Comparison of ENCODE assay signal across 8 cellular contexts in genomic region chr1:11642418-11643017, GRCh38. TPM values are rescaled to one million over a fixed set of nuclear protein-coding genes. Genes with fewer than 3 reads are reported as not detected.
DNase-seq lines count a peak whose midpoint lies in the region; ATAC-seq and TF ChIP-seq lines count a peak whose summit lies in the region.
"Not testable (repeated sequence)": the region's sequence is repeated elsewhere in the genome, so short reads cannot be mapped to it uniquely, and the experiment has no call there.

No MANE protein-coding gene starts in this region.

- not testable (repeated sequence) for H3K27me3 Mint-ChIP-seq in GM23338 (ENCODE audit: insufficient read depth, low read depth, poor library complexity)

- peak; percentile 98 to 99 for TF ChIP-seq CTCF in GM23338 (conservative IDR thresholded peaks at IDR 0.05; ENCODE audit: low read depth in 2 of 2)
- peak; percentile 91 to 97 (median 95) for TF ChIP-seq CTCF in esophagus squamous epithelium (IDR thresholded peaks at IDR 0.05)

- H3K18ac ChIP-seq in mesendoderm (ENCODE audit: low read length) = not testable (repeated sequence)

- H3K4me3 Mint-ChIP-seq in GM23338 = not testable (repeated sequence)

- DNase-seq in Ammon's horn (ENCODE audit: low spot score) = peak; percentile 86
- DNase-seq in GM23338 (ENCODE audit: low spot score) = peak; percentile 79
- peak; percentile 61 to 71 for DNase-seq in NCI-H2081 (lab: John Stamatoyannopoulos, UW)
- DNase-seq in T follicular helper cell (ENCODE audit: low read depth) = peak; percentile 59
- peak; percentile 86 for DNase-seq in activated effector memory CD4-positive, alpha-beta T cell treated with anti-CD3 and anti-CD28 coated beads, Interleukin-2, amount 50 U/mL, for 16 hours
- not testable (repeated sequence) for DNase-seq in esophagus squamous epithelium (lab: John Stamatoyannopoulos, UW)
- peak; percentile 57 for DNase-seq in mesendoderm
- DNase-seq in stimulated activated CD4-positive, alpha-beta T cell treated with anti-CD3 and anti-CD28 coated beads, TNF-alpha, amount 100 ng/mL, for 1 hour (ENCODE audit: low read depth in 3 of 3, low spot score in 1 of 3) = peak in 2 of 3 donors; percentile 46 to 48

- H3K4me3 ChIP-seq in GM23338; esophagus squamous epithelium; mesendoderm (ENCODE audit: low read length): not testable (repeated sequence)

- not testable (repeated sequence) for H2BK5ac ChIP-seq in mesendoderm (ENCODE audit: low read length)

- 55 to 62% methylated on average over 16 to 18 of the region's 18 CpGs for WGBS in esophagus squamous epithelium, 2 donors
- no CpG with 5 or more reads among the region's 18 CpGs for WGBS in mesendoderm (ENCODE audit: extremely low coverage, insufficient coverage, low lambda C conversion rate)

- not testable (repeated sequence) for H3K9ac ChIP-seq in mesendoderm (ENCODE audit: low read length)

- H3K79me1 ChIP-seq in mesendoderm (ENCODE audit: low read length) = not testable (repeated sequence)

- H3K4me1 Mint-ChIP-seq in GM23338 = not testable (repeated sequence)

- not testable (repeated sequence) for H3K4me2 ChIP-seq in GM23338; mesendoderm (ENCODE audit: low read length)

- peak; percentile 71 for ATAC-seq in GM23338

- H3K56ac ChIP-seq in mesendoderm (ENCODE audit: low read length) = not testable (repeated sequence)

- TF ChIP-seq POLR2A in esophagus squamous epithelium (IDR thresholded peaks at IDR 0.05) = not testable (repeated sequence)

- H4K20me1 ChIP-seq in GM23338 (replicated peaks; ENCODE audit: insufficient read depth) = not testable (repeated sequence)

- not testable (repeated sequence) for H3K4ac ChIP-seq in mesendoderm (ENCODE audit: low read depth, low read length)

- H4K5ac ChIP-seq in mesendoderm (ENCODE audit: low read length) = not testable (repeated sequence)

- not testable (repeated sequence) for H2BK15ac ChIP-seq in mesendoderm (replicated peaks; ENCODE audit: low read depth)

- H3K23ac ChIP-seq in mesendoderm (ENCODE audit: low read length) = not testable (repeated sequence)

- not testable (repeated sequence) for H3K79me2 ChIP-seq in GM23338 (replicated peaks; ENCODE audit: insufficient read depth); mesendoderm (ENCODE audit: control insufficient read depth, insufficient read depth, low read length)

- intact Hi-C loops in esophagus squamous epithelium (cut with DNase I) = loop anchor here (5.0 to 10.0 kb wide), 2 partner anchors 400 to 608 kb away; no protein-coding TSS in a partner anchor

- not testable (repeated sequence) for H3F3A ChIP-seq in GM23338 (replicated peaks; ENCODE audit: low read depth)

- H3K9me2 ChIP-seq in GM23338 (ENCODE audit: insufficient read depth) = not testable (repeated sequence)

- H3K27me3 ChIP-seq in GM23338 (ENCODE audit: insufficient read depth); mesendoderm (ENCODE audit: insufficient read depth, low read length, poor library complexity): not testable (repeated sequence)
- H3K27me3 ChIP-seq in esophagus squamous epithelium = peaks cover 0 to 54% (median 0%) of the 10 kb centered on the region in 4 donors

- not testable (repeated sequence) for H2BK120ac ChIP-seq in mesendoderm (ENCODE audit: low read depth, low read length)

- not testable (repeated sequence) for H3K9me3 Mint-ChIP-seq in GM23338

- H3K9me3 ChIP-seq in esophagus squamous epithelium = not testable (repeated sequence)

- H2AK5ac ChIP-seq in mesendoderm (ENCODE audit: low read length) = not testable (repeated sequence)

- not testable (repeated sequence) for H3K27ac ChIP-seq in GM23338 (ENCODE audit: low read depth); esophagus squamous epithelium; mesendoderm (ENCODE audit: low read depth, low read length)

- H3K36me3 Mint-ChIP-seq in GM23338 (ENCODE audit: low read depth) = not testable (repeated sequence)

- H3K36me3 ChIP-seq in GM23338 (ENCODE audit: insufficient read depth); esophagus squamous epithelium; mesendoderm (ENCODE audit: control insufficient read depth, insufficient read depth, low read length): not testable (repeated sequence)

- H3K4me1 ChIP-seq in GM23338 (ENCODE audit: insufficient read depth); esophagus squamous epithelium; mesendoderm (ENCODE audit: control insufficient read depth, low read depth, low read length): not testable (repeated sequence)

- not testable (repeated sequence) for H4K8ac ChIP-seq in mesendoderm (ENCODE audit: low read depth, low read length)

- not testable (repeated sequence) for H3K27ac Mint-ChIP-seq in GM23338

- not testable (repeated sequence) for H2AFZ ChIP-seq in GM23338

RNA-seq across cellular contexts. Expression of gene FBXO2, which starts 11.7 kb away (rescaled TPM):
- total RNA-seq in GM23338 (2014; rRNA removed; shearing (Covaris generic)) = 44.4 and 45.4 TPM in 2 replicates
- polyA plus RNA-seq in GM23338 (2016; fragmentation: Nextera tagmentation; extraction: Ambion mirVana) = 84.6 and 86.7 TPM in 2 replicates
- 10 to 100 TPM in 1 of 4 donors, 1 to 10 TPM in 3; 2.6 to 13.6 (median 8.0) TPM for total RNA-seq in esophagus squamous epithelium
- 9.6 TPM for polyA plus RNA-seq in mesendoderm (2013, experiment 1 of 2)
- 10.5 TPM for polyA plus RNA-seq in mesendoderm (2013, experiment 2 of 2)

RNA-seq across cellular contexts. Expression of gene FBXO44, which starts 12.2 kb away (rescaled TPM):
- total RNA-seq in GM23338 (2014; rRNA removed; shearing (Covaris generic)) = 28.9 and 30.8 TPM in 2 replicates
- 22.0 and 22.3 TPM in 2 replicates for polyA plus RNA-seq in GM23338 (2016; fragmentation: Nextera tagmentation; extraction: Ambion mirVana)
- 10 to 100 TPM in 1 of 4 donors, 1 to 10 TPM in 3; 5.0 to 20.4 (median 7.0) TPM for total RNA-seq in esophagus squamous epithelium
- polyA plus RNA-seq in mesendoderm (2013, experiment 1 of 2) = 8.0 TPM
- polyA plus RNA-seq in mesendoderm (2013, experiment 2 of 2) = 8.6 TPM

RNA-seq across cellular contexts. Expression of gene FBXO6, which starts 21.5 kb away (rescaled TPM):
- 0.58 and 0.90 TPM in 2 replicates for total RNA-seq in GM23338 (2014; rRNA removed; shearing (Covaris generic))
- 0.40 and 0.89 TPM in 2 replicates for polyA plus RNA-seq in GM23338 (2016; fragmentation: Nextera tagmentation; extraction: Ambion mirVana)
- 10 to 100 TPM; 11.6 to 20.2 (median 12.2) TPM for total RNA-seq in esophagus squamous epithelium
- polyA plus RNA-seq in mesendoderm (2013, experiment 1 of 2) = 0.55 TPM
- polyA plus RNA-seq in mesendoderm (2013, experiment 2 of 2) = 0.50 TPM

RNA-seq across cellular contexts. Expression of gene MAD2L2, which starts 38.4 kb away (rescaled TPM):
- 474 and 552 TPM in 2 replicates for total RNA-seq in GM23338 (2014; rRNA removed; shearing (Covaris generic))
- polyA plus RNA-seq in GM23338 (2016; fragmentation: Nextera tagmentation; extraction: Ambion mirVana) = 478 and 498 TPM in 2 replicates
- 10 to 100 TPM; 12.1 to 22.8 (median 18.9) TPM for total RNA-seq in esophagus squamous epithelium
- 128 TPM for polyA plus RNA-seq in mesendoderm (2013, experiment 1 of 2)
- 136 TPM for polyA plus RNA-seq in mesendoderm (2013, experiment 2 of 2)

RNA-seq across cellular contexts. Expression of gene DRAXIN, which starts 49.0 kb away (rescaled TPM):
- total RNA-seq in GM23338 (2014; rRNA removed; shearing (Covaris generic)) = 22.6 and 23.0 TPM in 2 replicates
- polyA plus RNA-seq in GM23338 (2016; fragmentation: Nextera tagmentation; extraction: Ambion mirVana) = 7.4 and 7.6 TPM in 2 replicates
- not detected for total RNA-seq in esophagus squamous epithelium
- polyA plus RNA-seq in mesendoderm (2013, experiment 1 of 2) = 5.6 TPM
- polyA plus RNA-seq in mesendoderm (2013, experiment 2 of 2) = 5.8 TPM
